34 cellular contexts compared by ENCODE assay signal in the genomic region with DNA sequence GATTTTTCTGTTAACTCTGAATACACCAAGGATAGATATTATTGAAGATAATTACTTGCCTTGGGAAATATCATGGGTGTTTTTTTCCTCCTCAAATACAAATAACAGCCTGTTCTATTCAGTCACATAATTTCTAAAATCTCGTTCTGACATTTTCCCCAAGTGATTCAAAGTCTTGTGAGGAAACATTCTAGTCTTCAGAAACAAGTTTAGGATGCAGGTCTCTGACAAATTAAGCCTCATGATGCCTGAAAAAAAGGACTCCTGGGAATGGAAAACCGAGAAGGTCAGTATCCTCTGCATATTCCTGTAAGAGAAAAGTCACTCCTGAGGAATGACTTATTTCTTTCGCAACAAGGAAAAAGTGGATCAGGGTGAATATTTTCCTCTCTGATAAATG.
"Had no signal": no experiment of that assay in that cellular context is flagged by ENCODE, and none has a peak within 500 bp of the region (broad histone marks: within the 10 kb centered on the region; RNA-seq: fewer than 3 reads in every experiment).

No MANE protein-coding gene starts in this region.

- H3K4me1 ChIP-seq: body of pancreas, breast epithelium had no signal

- H3K27me3 Mint-ChIP-seq: activated B cell treated with CpG ODN at 0.5 μM for 24 hours; activated CD4-positive, alpha-beta memory T cell treated with anti-CD3 and anti-CD28 coated beads, Interleukin-2, amount 10 ng/mL, durations not matched to agents 7 days and 5 days; activated CD4-positive, alpha-beta T cell treated with anti-CD3 and anti-CD28 coated beads, Interleukin-2, amount 10 ng/mL, durations not matched to agents 24 days and 14 days; activated CD8-positive, alpha-beta memory T cell treated with anti-CD3 and anti-CD28 coated beads, Interleukin-2, amount 10 ng/mL, durations not matched to agents 7 days and 5 days; activated naive CD4-positive, alpha-beta T cell treated with anti-CD3 and anti-CD28 coated beads, Interleukin-2, amount 10 ng/mL, durations not matched to agents 7 days and 5 days; activated naive CD4-positive, alpha-beta T cell treated with anti-CD3 and anti-CD28 coated beads, Interleukin-2, amount 50 U/mL, for 24 hours; activated naive CD8-positive, alpha-beta T cell; activated naive CD8-positive, alpha-beta T cell treated with anti-CD3 and anti-CD28 coated beads, Interleukin-2, amount 10 ng/mL, durations not matched to agents 7 days and 5 days; activated naive CD8-positive, alpha-beta T cell treated with anti-CD3 and anti-CD28 coated beads, Interleukin-2, amount 50 U/mL, for 24 hours; activated T-cell treated with anti-CD3 and anti-CD28 coated beads, Interleukin-2, amount 50 U/mL, for 24 hours had no signal

- H3K27me3 ChIP-seq: body of pancreas, brain microvascular endothelial cell, breast epithelium had no signal

- H3K9me3 ChIP-seq: body of pancreas, breast epithelium had no signal

- H3K27ac ChIP-seq: body of pancreas, brain microvascular endothelial cell, breast epithelium, VCaP had no signal

- H3K4me1 Mint-ChIP-seq: activated B cell treated with CpG ODN at 0.5 μM for 24 hours; activated CD4-positive, alpha-beta memory T cell treated with anti-CD3 and anti-CD28 coated beads, Interleukin-2, amount 10 ng/mL, durations not matched to agents 7 days and 5 days; activated CD4-positive, alpha-beta T cell treated with anti-CD3 and anti-CD28 coated beads, Interleukin-2, amount 10 ng/mL, durations not matched to agents 24 days and 14 days; activated CD8-positive, alpha-beta memory T cell treated with anti-CD3 and anti-CD28 coated beads, Interleukin-2, amount 10 ng/mL, durations not matched to agents 7 days and 5 days; activated naive CD4-positive, alpha-beta T cell treated with anti-CD3 and anti-CD28 coated beads, Interleukin-2, amount 10 ng/mL, durations not matched to agents 7 days and 5 days; activated naive CD4-positive, alpha-beta T cell treated with anti-CD3 and anti-CD28 coated beads, Interleukin-2, amount 50 U/mL, for 24 hours; activated naive CD8-positive, alpha-beta T cell treated with anti-CD3 and anti-CD28 coated beads, Interleukin-2, amount 10 ng/mL, durations not matched to agents 7 days and 5 days; activated naive CD8-positive, alpha-beta T cell treated with anti-CD3 and anti-CD28 coated beads, Interleukin-2, amount 50 U/mL, for 24 hours had no signal

- H3K4me3 ChIP-seq: body of pancreas, breast epithelium had no signal

- ATAC-seq: activated CD8-positive, alpha-beta memory T cell treated with anti-CD3 and anti-CD28 coated beads, Interleukin-2, amount 10 ng/mL, durations not matched to agents 7 days and 5 days; activated CD8-positive, alpha-beta T cell treated with anti-CD3 and anti-CD28 coated beads, Interleukin-2, amount 10 ng/mL, durations not matched to agents 7 days and 5 days; activated naive CD8-positive, alpha-beta T cell treated with anti-CD3 and anti-CD28 coated beads, Interleukin-2, amount 50 U/mL, for 24 hours; body of pancreas had no signal

- H3K36me3 ChIP-seq: brain microvascular endothelial cell, breast epithelium had no signal

- H3K9me3 Mint-ChIP-seq: activated B cell treated with CpG ODN at 0.5 μM for 24 hours; activated CD4-positive, alpha-beta memory T cell treated with anti-CD3 and anti-CD28 coated beads, Interleukin-2, amount 10 ng/mL, durations not matched to agents 7 days and 5 days; activated CD4-positive, alpha-beta T cell treated with anti-CD3 and anti-CD28 coated beads, Interleukin-2, amount 10 ng/mL, durations not matched to agents 24 days and 14 days; activated naive CD4-positive, alpha-beta T cell treated with anti-CD3 and anti-CD28 coated beads, Interleukin-2, amount 10 ng/mL, durations not matched to agents 7 days and 5 days; activated naive CD4-positive, alpha-beta T cell treated with anti-CD3 and anti-CD28 coated beads, Interleukin-2, amount 50 U/mL, for 24 hours; activated naive CD8-positive, alpha-beta T cell treated with anti-CD3 and anti-CD28 coated beads, Interleukin-2, amount 10 ng/mL, durations not matched to agents 7 days and 5 days; activated naive CD8-positive, alpha-beta T cell treated with anti-CD3 and anti-CD28 coated beads, Interleukin-2, amount 50 U/mL, for 24 hours; activated T-helper 2 cell treated with anti-CD3 and anti-CD28 coated beads, Interferon-gamma antibody, Interleukin-2, Interleukin-4, amounts not matched to agents 10 μg/mL and 5 μg/mL and 100 μg/mL, durations not matched to agents 14 hours and 24 hours and 36 hours; T-helper 1 cell treated with Interleukin-12 subunit alpha and Interleukin-12 subunit beta and Interleukin-4 antibody, amounts not matched to agents 30 μg/mL and 1 μg/mL, for 36 hours; T-helper 2 cell treated with Interferon-gamma antibody and Interleukin-4, amounts not matched to agents 5 μg/mL and 100 μg/mL, for 36 hours had no signal

- H3K27ac Mint-ChIP-seq: activated B cell treated with CpG ODN at 0.5 μM for 24 hours; activated CD4-positive, alpha-beta memory T cell treated with anti-CD3 and anti-CD28 coated beads, Interleukin-2, amount 10 ng/mL, durations not matched to agents 7 days and 5 days; activated CD4-positive, alpha-beta T cell treated with anti-CD3 and anti-CD28 coated beads, Interleukin-2, amount 10 ng/mL, durations not matched to agents 24 days and 14 days; activated CD8-positive, alpha-beta memory T cell treated with anti-CD3 and anti-CD28 coated beads, Interleukin-2, amount 10 ng/mL, durations not matched to agents 7 days and 5 days; activated CD8-positive, alpha-beta T cell treated with anti-CD3 and anti-CD28 coated beads, Interleukin-2, amount 10 ng/mL, durations not matched to agents 7 days and 5 days; activated naive CD4-positive, alpha-beta T cell treated with anti-CD3 and anti-CD28 coated beads, Interleukin-2, amount 10 ng/mL, durations not matched to agents 7 days and 5 days; activated naive CD4-positive, alpha-beta T cell treated with anti-CD3 and anti-CD28 coated beads, Interleukin-2, amount 50 U/mL, for 24 hours; activated naive CD8-positive, alpha-beta T cell; activated naive CD8-positive, alpha-beta T cell treated with anti-CD3 and anti-CD28 coated beads, Interleukin-2, amount 10 ng/mL, durations not matched to agents 7 days and 5 days; activated naive CD8-positive, alpha-beta T cell treated with anti-CD3 and anti-CD28 coated beads, Interleukin-2, amount 50 U/mL, for 24 hours; activated T-cell treated with anti-CD3 and anti-CD28 coated beads, Interleukin-2, amount 50 U/mL, for 24 hours; activated T-helper 2 cell treated with anti-CD3 and anti-CD28 coated beads, Interferon-gamma antibody, Interleukin-2, Interleukin-4, amounts not matched to agents 10 μg/mL and 5 μg/mL and 100 μg/mL, durations not matched to agents 14 hours and 24 hours and 36 hours; T-helper 1 cell treated with Interleukin-12 subunit alpha and Interleukin-12 subunit beta and Interleukin-4 antibody, amounts not matched to agents 30 μg/mL and 1 μg/mL, for 36 hours; T-helper 2 cell treated with Interferon-gamma antibody and Interleukin-4, amounts not matched to agents 5 μg/mL and 100 μg/mL, for 36 hours had no signal

- H3K36me3 Mint-ChIP-seq: activated CD8-positive, alpha-beta memory T cell treated with anti-CD3 and anti-CD28 coated beads, Interleukin-2, amount 10 ng/mL, durations not matched to agents 7 days and 5 days; activated naive CD4-positive, alpha-beta T cell treated with anti-CD3 and anti-CD28 coated beads, Interleukin-2, amount 10 ng/mL, durations not matched to agents 7 days and 5 days; activated naive CD4-positive, alpha-beta T cell treated with anti-CD3 and anti-CD28 coated beads, Interleukin-2, amount 50 U/mL, for 24 hours; activated naive CD8-positive, alpha-beta T cell; activated naive CD8-positive, alpha-beta T cell treated with anti-CD3 and anti-CD28 coated beads, Interleukin-2, amount 10 ng/mL, durations not matched to agents 7 days and 5 days had no signal

- H3K4me3 Mint-ChIP-seq: activated B cell treated with CpG ODN at 0.5 μM for 24 hours; activated CD4-positive, alpha-beta memory T cell treated with anti-CD3 and anti-CD28 coated beads, Interleukin-2, amount 10 ng/mL, durations not matched to agents 7 days and 5 days; activated CD4-positive, alpha-beta T cell treated with anti-CD3 and anti-CD28 coated beads, Interleukin-2, amount 10 ng/mL, durations not matched to agents 24 days and 14 days; activated CD8-positive, alpha-beta memory T cell treated with anti-CD3 and anti-CD28 coated beads, Interleukin-2, amount 10 ng/mL, durations not matched to agents 7 days and 5 days; activated CD8-positive, alpha-beta T cell treated with anti-CD3 and anti-CD28 coated beads, Interleukin-2, amount 10 ng/mL, durations not matched to agents 7 days and 5 days; activated naive CD4-positive, alpha-beta T cell treated with anti-CD3 and anti-CD28 coated beads, Interleukin-2, amount 10 ng/mL, durations not matched to agents 7 days and 5 days; activated naive CD4-positive, alpha-beta T cell treated with anti-CD3 and anti-CD28 coated beads, Interleukin-2, amount 50 U/mL, for 24 hours; activated naive CD8-positive, alpha-beta T cell; activated naive CD8-positive, alpha-beta T cell treated with anti-CD3 and anti-CD28 coated beads, Interleukin-2, amount 10 ng/mL, durations not matched to agents 7 days and 5 days; activated naive CD8-positive, alpha-beta T cell treated with anti-CD3 and anti-CD28 coated beads, Interleukin-2, amount 50 U/mL, for 24 hours; activated T-cell treated with anti-CD3 and anti-CD28 coated beads, Interleukin-2, amount 50 U/mL, for 24 hours; T-helper 1 cell treated with Interleukin-12 subunit alpha and Interleukin-12 subunit beta and Interleukin-4 antibody, amounts not matched to agents 30 μg/mL and 1 μg/mL, for 36 hours; T-helper 2 cell treated with Interferon-gamma antibody and Interleukin-4, amounts not matched to agents 5 μg/mL and 100 μg/mL, for 36 hours had no signal

- DNase-seq: activated B cell treated with CpG ODN at 0.5 μM for 24 hours; activated CD4-positive, alpha-beta memory T cell treated with anti-CD3 and anti-CD28 coated beads, Interleukin-2, amount 10 ng/mL, durations not matched to agents 7 days and 5 days; activated CD4-positive, alpha-beta T cell treated with anti-CD3 and anti-CD28 coated beads for 4 hours; activated CD4-positive, alpha-beta T cell treated with anti-CD3 and anti-CD28 coated beads, Interleukin-2, amount 10 ng/mL, durations not matched to agents 24 days and 14 days; activated CD4-positive, alpha-beta T cell treated with anti-CD3 and anti-CD28 coated beads, Interleukin-2, amount 50 U/mL, for 1 hour; activated CD4-positive, alpha-beta T cell treated with anti-CD3 and anti-CD28 coated beads, Interleukin-2, amount 50 U/mL, for 4 hours; activated CD4-positive, CD25-positive, alpha-beta regulatory T cell treated with anti-CD3 and anti-CD28 coated beads, Interleukin-2, amount 50 U/mL, for 72 hours; activated CD8-positive, alpha-beta memory T cell treated with anti-CD3 and anti-CD28 coated beads for 24 hours; activated CD8-positive, alpha-beta memory T cell treated with anti-CD3 and anti-CD28 coated beads, Interleukin-2, amount 10 ng/mL, durations not matched to agents 7 days and 5 days; activated CD8-positive, alpha-beta memory T cell treated with anti-CD3 and anti-CD28 coated beads, Interleukin-2, amount 50 U/mL, for 48 hours; activated CD8-positive, alpha-beta T cell treated with anti-CD3 and anti-CD28 coated beads, Interleukin-2, amount 10 ng/mL, durations not matched to agents 7 days and 5 days; activated effector memory CD4-positive, alpha-beta T cell treated with Interleukin-2 at 50 U/mL for 16 hours; activated gamma-delta T cell; activated naive CD4-positive, alpha-beta T cell treated with anti-CD3 and anti-CD28 coated beads, Interleukin-2, amount 10 ng/mL, durations not matched to agents 7 days and 5 days; activated naive CD4-positive, alpha-beta T cell treated with Interleukin-2 at 50 U/mL for 16 hours; activated naive CD8-positive, alpha-beta T cell treated with anti-CD3 and anti-CD28 coated beads, Interleukin-2, amount 10 ng/mL, durations not matched to agents 7 days and 5 days; activated naive CD8-positive, alpha-beta T cell treated with anti-CD3 and anti-CD28 coated beads, Interleukin-2, amount 50 U/mL, for 24 hours; activated T-cell treated with anti-CD3 and anti-CD28 coated beads, Interleukin-2, amount 50 U/mL, for 24 hours; activated T-cell treated with anti-CD3 and anti-CD28 coated beads, Interleukin-2, amount 50 U/mL, for 48 hours; amniotic stem cell; aorta; body of pancreas; brain microvascular endothelial cell; central memory CD4-positive, alpha-beta T cell; T-helper 1 cell; T-helper 2 cell; T-helper 9 cell had no signal
